Comparison of ENCODE assay signal across 19 cellular contexts in genomic region chr10:43132796-43133195, GRCh38. TPM values are rescaled to one million over a fixed set of nuclear protein-coding genes. Genes with fewer than 3 reads are reported as not detected.
A peak's percentile ranks its signal among the peaks of the same experiment; 100 is the strongest.
DNase-seq lines count a peak whose midpoint lies in the region; ATAC-seq and TF ChIP-seq lines count a peak whose summit lies in the region.
"Had no signal": no experiment of that assay in that cellular context is flagged by ENCODE, and none has a peak within 500 bp of the region (broad histone marks: within the 10 kb centered on the region; RNA-seq: fewer than 3 reads in every experiment).

No MANE protein-coding gene starts in this region.

- peak; percentile 55 for DNase-seq in activated CD4-positive, alpha-beta T cell treated with anti-CD3 and anti-CD28 coated beads, Interleukin-2, amount 10 ng/mL, durations not matched to agents 24 days and 14 days
- no peak for DNase-seq in activated CD4-positive, alpha-beta T cell treated with anti-CD3 and anti-CD28 coated beads for 4 hours
- DNase-seq in CD1c-positive myeloid dendritic cell (ENCODE audit: extremely low spot score) (peak; percentile 19), colonic mucosa (peak; percentile 9)
- DNase-seq in natural killer cell treated with Interleukin-12 subunit alpha and Interleukin-12 subunit beta and Interleukin-15 and Interleukin-18, amount 100 ng/mL, for 72 hours (ENCODE audit: low spot score), result peak; percentile 35
- DNase-seq: 8988T, Calu3, GF-D8, HFFc6, NCI-H1417 treated with DMSO at 0.1 percent for 48 hours, NCI-H187 treated with DMSO at 0.1 percent for 48 hours, NCI-H526, PC-9 had no signal

- no peaks in the 10 kb centered on the region for H3K27me3 Mint-ChIP-seq in activated CD4-positive, alpha-beta T cell treated with anti-CD3 and anti-CD28 coated beads, Interleukin-2, amount 10 ng/mL, durations not matched to agents 24 days and 14 days
- H3K27me3 Mint-ChIP-seq in natural killer cell treated with Interleukin-12 subunit alpha and Interleukin-12 subunit beta and Interleukin-15 and Interleukin-18, amount 100 ng/mL, for 72 hours, result no peaks in the 10 kb centered on the region
- H3K27me3 Mint-ChIP-seq: B cell had no signal

- no peaks in the 10 kb centered on the region for H3K27me3 ChIP-seq in colonic mucosa

- H3K27ac ChIP-seq in colonic mucosa, result no peak overlapping the region
- H3K27ac ChIP-seq: PC-9 had no signal

- no peak overlapping the region for H3K4me3 ChIP-seq in colonic mucosa
- H3K4me3 ChIP-seq: PC-9 had no signal

- H3K4me3 Mint-ChIP-seq in activated CD4-positive, alpha-beta T cell treated with anti-CD3 and anti-CD28 coated beads, Interleukin-2, amount 10 ng/mL, durations not matched to agents 24 days and 14 days, result no peak overlapping the region
- no peak overlapping the region for H3K4me3 Mint-ChIP-seq in natural killer cell treated with Interleukin-12 subunit alpha and Interleukin-12 subunit beta and Interleukin-15 and Interleukin-18, amount 100 ng/mL, for 72 hours
- H3K4me3 Mint-ChIP-seq: B cell; CD8-positive, alpha-beta T cell; HFFc6 had no signal

- no peaks in the 10 kb centered on the region for H3K9me3 Mint-ChIP-seq in activated CD4-positive, alpha-beta T cell treated with anti-CD3 and anti-CD28 coated beads, Interleukin-2, amount 10 ng/mL, durations not matched to agents 24 days and 14 days
- no peaks in the 10 kb centered on the region for H3K9me3 Mint-ChIP-seq in natural killer cell treated with Interleukin-12 subunit alpha and Interleukin-12 subunit beta and Interleukin-15 and Interleukin-18, amount 100 ng/mL, for 72 hours
- H3K9me3 Mint-ChIP-seq: CD8-positive, alpha-beta T cell; HFFc6 had no signal

- H3K36me3 Mint-ChIP-seq in activated CD4-positive, alpha-beta T cell treated with anti-CD3 and anti-CD28 coated beads, Interleukin-2, amount 10 ng/mL, durations not matched to agents 24 days and 14 days (ENCODE audit: low read depth), result peaks cover 11% of the 10 kb centered on the region
- H3K36me3 Mint-ChIP-seq in natural killer cell treated with Interleukin-12 subunit alpha and Interleukin-12 subunit beta and Interleukin-15 and Interleukin-18, amount 100 ng/mL, for 72 hours, result no peaks in the 10 kb centered on the region
- H3K36me3 Mint-ChIP-seq: CD8-positive, alpha-beta T cell had no signal

- H3K9me3 ChIP-seq in colonic mucosa, result no peaks in the 10 kb centered on the region

- H3K27ac Mint-ChIP-seq in activated CD4-positive, alpha-beta T cell treated with anti-CD3 and anti-CD28 coated beads, Interleukin-2, amount 10 ng/mL, durations not matched to agents 24 days and 14 days, result peak overlapping the region; percentile 25
- peak overlapping the region in 1 of 2 donors; percentile 72 for H3K27ac Mint-ChIP-seq in natural killer cell treated with Interleukin-12 subunit alpha and Interleukin-12 subunit beta and Interleukin-15 and Interleukin-18, amount 100 ng/mL, for 72 hours
- H3K27ac Mint-ChIP-seq: B cell; CD8-positive, alpha-beta T cell; HFFc6 had no signal

- no peak overlapping the region for H3K9ac ChIP-seq in colonic mucosa (ENCODE audit: low read depth in 2 of 2, low read length in 2 of 2)

- no peak for TF ChIP-seq CTCF in colonic mucosa (IDR thresholded peaks at IDR 0.05)

- intact Hi-C loops in activated CD4-positive, alpha-beta T cell treated with anti-CD3 and anti-CD28 coated beads, Interleukin-2, amount 10 ng/mL, durations not matched to agents 24 days and 14 days (cut with micrococcal nuclease), result loop anchor here (10.0 kb wide), 2 partner anchors 348 to 578 kb away; partner anchors contain the start of gene BMS1
- intact Hi-C loops in colonic mucosa (cut with DNase I), result no loop called here

- no peaks in the 10 kb centered on the region for H3K36me3 ChIP-seq in colonic mucosa

- peaks cover 71% of the 10 kb centered on the region for H3K4me1 Mint-ChIP-seq in activated CD4-positive, alpha-beta T cell treated with anti-CD3 and anti-CD28 coated beads, Interleukin-2, amount 10 ng/mL, durations not matched to agents 24 days and 14 days
- H3K4me1 Mint-ChIP-seq in natural killer cell treated with Interleukin-12 subunit alpha and Interleukin-12 subunit beta and Interleukin-15 and Interleukin-18, amount 100 ng/mL, for 72 hours (ENCODE audit: low read depth in 2 of 2), result peaks cover 67 to 68% of the 10 kb centered on the region in 2 donors

- H3K4me1 ChIP-seq in colonic mucosa, result no peaks in the 10 kb centered on the region

- ATAC-seq in natural killer cell treated with Interleukin-12 subunit alpha and Interleukin-12 subunit beta and Interleukin-15 and Interleukin-18, amount 100 ng/mL, for 72 hours, result no peak
- no peak for ATAC-seq in HG03565 (IDR thresholded peaks at IDR 0.05; ENCODE audit: unreplicated experiment)
- ATAC-seq in HG03108 (IDR thresholded peaks at IDR 0.05; ENCODE audit: unreplicated experiment), result no peak
- ATAC-seq in GM19351 (IDR thresholded peaks at IDR 0.05; ENCODE audit: unreplicated experiment), result no peak
- ATAC-seq: CD8-positive, alpha-beta T cell; HepG2 had no signal

RNA-seq across cellular contexts. Expression of gene CSGALNACT2, which starts 5.4 kb away (rescaled TPM):
- 24.7 and 25.9 TPM in 2 replicates for total RNA-seq in activated CD4-positive, alpha-beta T cell treated with anti-CD3 and anti-CD28 coated beads, Interleukin-2, amount 10 ng/mL, durations not matched to agents 24 days and 14 days
- 1 to 10 TPM; 3.5 to 8.2 TPM for total RNA-seq in colonic mucosa
- total RNA-seq in natural killer cell treated with Interleukin-12 subunit alpha and Interleukin-12 subunit beta and Interleukin-15 and Interleukin-18, amount 100 ng/mL, for 72 hours, result 10 to 100 TPM; 31.4 to 41.3 TPM

RNA-seq across cellular contexts. Expression of gene RET, which starts 55.9 kb away (rescaled TPM):
- 0.12 and 0.62 TPM in 2 replicates for total RNA-seq in activated CD4-positive, alpha-beta T cell treated with anti-CD3 and anti-CD28 coated beads, Interleukin-2, amount 10 ng/mL, durations not matched to agents 24 days and 14 days
- 1 to 10 TPM; 1.9 to 3.3 TPM for total RNA-seq in colonic mucosa
- total RNA-seq in natural killer cell treated with Interleukin-12 subunit alpha and Interleukin-12 subunit beta and Interleukin-15 and Interleukin-18, amount 100 ng/mL, for 72 hours, result not detected
- total RNA-seq: Calu3; CD8-positive, alpha-beta T cell; PC-9 had no signal

Comparison
In these comparisons a context has a peak if more than half of its experiments do, and no peak if none do; other contexts are left out.
1. DNase-seq: peak in activated CD4-positive, alpha-beta T cell treated with anti-CD3 and anti-CD28 coated beads, Interleukin-2, amount 10 ng/mL, durations not matched to agents 24 days and 14 days (single experiment), CD1c-positive myeloid dendritic cell (single experiment), colonic mucosa (single experiment) and natural killer cell treated with Interleukin-12 subunit alpha and Interleukin-12 subunit beta and Interleukin-15 and Interleukin-18, amount 100 ng/mL, for 72 hours (single experiment); none in activated CD4-positive, alpha-beta T cell treated with anti-CD3 and anti-CD28 coated beads for 4 hours (0 of 2).